In the genomic region with DNA sequence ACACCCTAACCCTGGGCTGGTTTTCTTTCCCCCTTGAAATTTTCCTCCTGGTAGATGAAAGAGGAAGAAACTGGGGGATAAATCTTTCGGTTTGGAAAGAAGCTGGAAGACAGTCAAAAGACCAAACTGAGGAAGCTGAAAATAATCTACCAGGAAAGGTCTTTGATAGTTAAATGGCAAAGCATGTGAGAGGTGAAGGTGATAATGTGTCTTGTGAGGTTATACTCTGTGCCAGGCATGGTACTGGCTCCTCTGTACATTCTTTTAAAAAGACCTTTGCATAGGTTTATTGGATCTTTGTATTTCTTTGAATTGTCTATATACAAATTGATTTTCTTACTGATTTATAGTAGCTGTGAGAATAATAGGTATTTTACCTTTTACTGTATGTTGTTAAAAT, we compare ENCODE assay signal across 18 cellular contexts.
A peak's percentile ranks its signal among the peaks of the same experiment; 100 is the strongest.
DNase-seq lines count a peak whose midpoint lies in the region; ATAC-seq and TF ChIP-seq lines count a peak whose summit lies in the region.
"Had no signal": no experiment of that assay in that cellular context is flagged by ENCODE, and none has a peak within 500 bp of the region (broad histone marks: within the 10 kb centered on the region; RNA-seq: fewer than 3 reads in every experiment).

No MANE protein-coding gene starts in this region.

- H3K9me3 Mint-ChIP-seq in type B pancreatic cell: no peaks in the 10 kb centered on the region

- no peak for DNase-seq in body of pancreas
- peak; percentile 4 for DNase-seq in kidney tubule cell (ENCODE audit: low spot score)
- no peak for DNase-seq in mucosa of descending colon
- DNase-seq in type B pancreatic cell (ENCODE audit: extremely low spot score, unreplicated experiment): no peak
- no peak for DNase-seq in NCI-H2029 (lab: John Stamatoyannopoulos, UW)
- DNase-seq in COLO668 (lab: John Stamatoyannopoulos, UW; ENCODE audit: unreplicated experiment): no peak
- no peak for DNase-seq in left cardiac atrium
- DNase-seq in nucleus accumbens (lab: John Stamatoyannopoulos, UW): no peak
- DNase-seq: CD4-positive, CD25-positive, alpha-beta regulatory T cell; COR-L47; GDM1; GOT3; HCEC 1CT; Karpas-422; NCI-H1694 treated with DMSO at 0.1 percent for 48 hours; NCI-H446 treated with DMSO at 0.1 percent for 48 hours; NCI-H526 treated with DMSO at 0.1 percent for 48 hours; SHP77 had no signal

- no peaks in the 10 kb centered on the region for H3K27me3 ChIP-seq in body of pancreas

- peaks cover 15% of the 10 kb centered on the region for H3K36me3 Mint-ChIP-seq in type B pancreatic cell
- H3K36me3 Mint-ChIP-seq: CD4-positive, CD25-positive, alpha-beta regulatory T cell had no signal

- H3K4me3 ChIP-seq in body of pancreas (no peak overlapping the region), mucosa of descending colon (no peak overlapping the region)

- H3K36me3 ChIP-seq in body of pancreas (replicated peaks in 1 of 2; ENCODE audit: insufficient read depth in 1 of 2, low read depth in 2 of 2): no peaks in the 10 kb centered on the region
- H3K36me3 ChIP-seq in mucosa of descending colon (ENCODE audit: low read depth): no peaks in the 10 kb centered on the region

- H3K27me3 Mint-ChIP-seq in type B pancreatic cell: no peaks in the 10 kb centered on the region
- H3K27me3 Mint-ChIP-seq: CD4-positive, CD25-positive, alpha-beta regulatory T cell had no signal

- TF ChIP-seq POLR2A in body of pancreas (IDR thresholded peaks at IDR 0.05): no peak

- H3K4me1 Mint-ChIP-seq in type B pancreatic cell (ENCODE audit: unreplicated experiment): peaks cover 13% of the 10 kb centered on the region
- H3K4me1 Mint-ChIP-seq: CD4-positive, CD25-positive, alpha-beta regulatory T cell had no signal

- H3K9me3 ChIP-seq in body of pancreas (no peaks in the 10 kb centered on the region), mucosa of descending colon (no peaks in the 10 kb centered on the region)

- peak overlapping the region; percentile 29 for H3K27ac Mint-ChIP-seq in type B pancreatic cell
- H3K27ac Mint-ChIP-seq: CD4-positive, CD25-positive, alpha-beta regulatory T cell had no signal

- WGBS in body of pancreas, 2 donors: 3 to 4% methylated on average over 1 of the region's 1 CpG

- H3K27ac ChIP-seq in body of pancreas: peak overlapping the region; percentile 4 to 76 (median 71)

- no peak overlapping the region for H3K4me3 Mint-ChIP-seq in type B pancreatic cell
- H3K4me3 Mint-ChIP-seq: CD4-positive, CD25-positive, alpha-beta regulatory T cell had no signal

- intact Hi-C loops in body of pancreas (cut with DNase I): no loop called here
- intact Hi-C loops in mucosa of descending colon (cut with DNase I, micrococcal nuclease): no loop called here
- intact Hi-C loops in left cardiac atrium (cut with DNase I): no loop called here

- no peak for TF ChIP-seq CTCF in body of pancreas (IDR thresholded peaks at IDR 0.05)
- TF ChIP-seq CTCF in mucosa of descending colon (IDR thresholded peaks at IDR 0.05): no peak
- TF ChIP-seq CTCF in type B pancreatic cell (conservative IDR thresholded peaks at IDR 0.05): no peak

- H3K4me1 ChIP-seq in body of pancreas (peaks cover 14% of the 10 kb centered on the region), mucosa of descending colon (ENCODE audit: low read depth) (no peaks in the 10 kb centered on the region)

- peak; percentile 43 for ATAC-seq in body of pancreas
- ATAC-seq in mucosa of descending colon: peak; percentile 33
- no peak for ATAC-seq in left cardiac atrium

Comparison
In these comparisons a context has a peak if more than half of its experiments do, and no peak if none do; other contexts are left out.
1. ATAC-seq: peak in body of pancreas (single experiment) and mucosa of descending colon (single experiment); none in left cardiac atrium (0 of 2).